8 cellular contexts compared by ENCODE assay signal in the genomic region with DNA sequence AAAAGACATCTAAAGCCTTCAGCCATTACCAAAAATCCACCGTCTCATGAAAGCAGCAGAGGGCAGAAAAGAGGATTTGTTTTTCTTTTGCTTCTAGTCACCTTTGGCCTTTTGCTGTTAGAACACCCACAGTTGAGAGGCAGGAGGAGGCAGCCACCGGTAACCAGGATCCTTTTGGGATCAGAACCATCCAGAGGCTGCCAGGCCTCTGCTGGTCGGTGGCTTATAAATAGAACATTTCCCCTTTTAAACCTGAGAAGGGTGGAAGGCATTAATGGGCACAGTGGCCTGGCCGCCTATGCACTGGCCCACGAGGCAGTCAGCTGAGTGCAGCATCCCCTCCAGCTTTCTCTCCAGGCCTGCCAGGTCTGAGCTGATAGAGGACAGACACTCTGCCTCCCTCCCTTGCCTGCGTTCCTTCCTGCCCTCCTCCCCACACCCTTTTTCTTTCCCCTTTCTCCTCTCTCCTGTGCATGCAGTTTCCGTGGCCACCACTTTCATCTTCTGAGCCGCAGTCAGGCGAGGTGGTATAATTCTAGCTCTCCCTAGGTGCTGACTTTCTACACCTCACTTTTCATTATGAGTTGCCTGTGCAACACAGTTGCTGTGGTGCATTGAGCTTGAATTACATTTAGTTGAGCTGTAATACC.
DNase-seq lines count a peak whose midpoint lies in the region; ATAC-seq and TF ChIP-seq lines count a peak whose summit lies in the region.

No MANE protein-coding gene starts in this region.

- no peak overlapping the region for H3K4me3 ChIP-seq in mucosa of descending colon

- peak overlapping the region; percentile 4 for H3K4me3 Mint-ChIP-seq in activated T-helper 1 cell treated with anti-CD3 and anti-CD28 coated beads, Interleukin-12 subunit alpha, Interleukin-12 subunit beta, Interleukin-2, Interleukin-4 antibody, amounts not matched to agents 30 ng/mL and 10 ng/mL and 1 ng/mL, durations not matched to agents 14 hours and 24 hours and 36 hours

- H3K9me3 Mint-ChIP-seq in activated T-helper 1 cell treated with anti-CD3 and anti-CD28 coated beads, Interleukin-12 subunit alpha, Interleukin-12 subunit beta, Interleukin-2, Interleukin-4 antibody, amounts not matched to agents 30 ng/mL and 10 ng/mL and 1 ng/mL, durations not matched to agents 14 hours and 24 hours and 36 hours, result no peaks in the 10 kb centered on the region

- peaks cover 67% of the 10 kb centered on the region for H3K4me1 Mint-ChIP-seq in activated T-helper 1 cell treated with anti-CD3 and anti-CD28 coated beads, Interleukin-12 subunit alpha, Interleukin-12 subunit beta, Interleukin-2, Interleukin-4 antibody, amounts not matched to agents 30 ng/mL and 10 ng/mL and 1 ng/mL, durations not matched to agents 14 hours and 24 hours and 36 hours (ENCODE audit: low read depth)

- peak in 10 of 14 donors; percentile 17 to 73 (median 56) for DNase-seq in C1 segment of cervical spinal cord (lab: John Stamatoyannopoulos, UW)
- peak; percentile 50 for DNase-seq in activated T-helper 1 cell treated with anti-CD3 and anti-CD28 coated beads, Interleukin-12 subunit alpha, Interleukin-12 subunit beta, Interleukin-2, Interleukin-4 antibody, amounts not matched to agents 30 ng/mL and 10 ng/mL and 1 ng/mL, durations not matched to agents 14 hours and 24 hours and 36 hours (ENCODE audit: low spot score)
- DNase-seq in mucosa of descending colon, result no peak
- DNase-seq in SIG-M5 (lab: John Stamatoyannopoulos, UW), result no peak
- no peak for DNase-seq in UCSD-AML1 (lab: John Stamatoyannopoulos, UW; ENCODE audit: unreplicated experiment)
- no peak for DNase-seq in NCI-H524 (lab: John Stamatoyannopoulos, UW)

- no peaks in the 10 kb centered on the region for H3K4me1 ChIP-seq in mucosa of descending colon (ENCODE audit: low read depth)

- H3K36me3 Mint-ChIP-seq in activated T-helper 1 cell treated with anti-CD3 and anti-CD28 coated beads, Interleukin-12 subunit alpha, Interleukin-12 subunit beta, Interleukin-2, Interleukin-4 antibody, amounts not matched to agents 30 ng/mL and 10 ng/mL and 1 ng/mL, durations not matched to agents 14 hours and 24 hours and 36 hours (ENCODE audit: low read depth), result peaks cover 21% of the 10 kb centered on the region

- peak overlapping the region; percentile 45 for H3K27ac Mint-ChIP-seq in activated T-helper 1 cell treated with anti-CD3 and anti-CD28 coated beads, Interleukin-12 subunit alpha, Interleukin-12 subunit beta, Interleukin-2, Interleukin-4 antibody, amounts not matched to agents 30 ng/mL and 10 ng/mL and 1 ng/mL, durations not matched to agents 14 hours and 24 hours and 36 hours

- H3K9me3 ChIP-seq in mucosa of descending colon, result no peaks in the 10 kb centered on the region

- TF ChIP-seq CTCF in mucosa of descending colon (IDR thresholded peaks at IDR 0.05), result no peak

- H3K36me3 ChIP-seq in mucosa of descending colon (ENCODE audit: low read depth), result no peaks in the 10 kb centered on the region

- H3K27me3 Mint-ChIP-seq in activated T-helper 1 cell treated with anti-CD3 and anti-CD28 coated beads, Interleukin-12 subunit alpha, Interleukin-12 subunit beta, Interleukin-2, Interleukin-4 antibody, amounts not matched to agents 30 ng/mL and 10 ng/mL and 1 ng/mL, durations not matched to agents 14 hours and 24 hours and 36 hours (ENCODE audit: insufficient read depth), result peaks cover 4% of the 10 kb centered on the region

- ATAC-seq in GM18868 (IDR thresholded peaks at IDR 0.05; ENCODE audit: unreplicated experiment) (peak; percentile 52), HG02981 (IDR thresholded peaks at IDR 0.05; ENCODE audit: unreplicated experiment) (peak; percentile 50), mucosa of descending colon (peak; percentile 17)

- intact Hi-C loops in activated T-helper 1 cell treated with anti-CD3 and anti-CD28 coated beads, Interleukin-12 subunit alpha, Interleukin-12 subunit beta, Interleukin-2, Interleukin-4 antibody, amounts not matched to agents 30 ng/mL and 10 ng/mL and 1 ng/mL, durations not matched to agents 14 hours and 24 hours and 36 hours (cut with micrococcal nuclease), result loop anchor here (1.0 to 5.0 kb wide), 6 partner anchors 14 to 379 kb away; a partner anchor contains a TSS
- intact Hi-C loops in mucosa of descending colon (cut with DNase I, micrococcal nuclease), result no loop called here

Comparison
In these comparisons a context has a peak if more than half of its experiments do, and no peak if none do; other contexts are left out.
1. DNase-seq: peak in C1 segment of cervical spinal cord (10 of 14) and activated T-helper 1 cell treated with anti-CD3 and anti-CD28 coated beads, Interleukin-12 subunit alpha, Interleukin-12 subunit beta, Interleukin-2, Interleukin-4 antibody, amounts not matched to agents 30 ng/mL and 10 ng/mL and 1 ng/mL, durations not matched to agents 14 hours and 24 hours and 36 hours (single experiment); none in mucosa of descending colon (0 of 3), SIG-M5 (single experiment), UCSD-AML1 (single experiment) and NCI-H524 (0 of 2).
2. Peak in every context shown above with its lines, with median percentiles within 50 percentile points of each other: ATAC-seq.